ENCODE assay signal across 1 cellular context in the genomic region with DNA sequence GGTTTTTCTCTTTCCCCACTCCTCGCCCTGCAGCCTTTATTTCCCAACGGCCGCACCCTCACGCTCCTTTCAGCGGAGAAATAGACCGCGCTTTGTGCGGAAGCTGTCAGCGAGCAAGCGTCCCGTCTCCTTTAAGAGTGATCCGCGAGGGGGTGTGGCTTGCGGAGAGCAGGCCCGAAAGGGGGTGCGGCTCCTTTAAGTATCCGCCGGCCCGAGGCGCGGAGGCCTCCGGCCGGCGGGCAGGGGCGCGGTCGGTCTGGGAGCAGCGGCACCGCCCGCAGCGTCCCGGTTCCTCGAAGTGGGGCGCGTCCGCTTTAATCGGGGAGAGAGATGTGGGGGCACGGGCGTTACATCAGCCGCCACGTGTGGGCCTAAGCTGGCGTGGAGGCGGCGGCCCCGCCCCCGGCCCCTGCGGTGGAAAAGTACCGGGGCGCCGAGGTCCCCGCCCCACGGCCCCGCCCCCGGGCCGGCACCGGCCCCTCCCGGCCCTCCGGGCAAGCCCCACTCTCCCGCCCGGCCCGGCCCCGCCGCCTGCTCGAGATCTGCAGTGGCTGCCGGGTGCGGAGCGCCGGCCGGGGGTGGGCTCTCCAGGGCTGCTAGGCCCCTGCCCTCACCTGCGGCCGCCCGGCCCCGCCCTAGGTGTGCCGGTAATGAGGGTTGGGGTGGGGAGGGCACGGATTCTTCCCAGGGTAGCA.
A peak's percentile ranks its signal among the peaks of the same experiment; 100 is the strongest.
TF ChIP-seq lines count a peak whose summit lies in the region.

No MANE protein-coding gene starts in this region.

TF ChIP-seq in K562, 482 proteins besides CTCF, POLR2A, EP300 and RAD21 (continued from another document and continues in another):
- TF ChIP-seq, protein P1, sequence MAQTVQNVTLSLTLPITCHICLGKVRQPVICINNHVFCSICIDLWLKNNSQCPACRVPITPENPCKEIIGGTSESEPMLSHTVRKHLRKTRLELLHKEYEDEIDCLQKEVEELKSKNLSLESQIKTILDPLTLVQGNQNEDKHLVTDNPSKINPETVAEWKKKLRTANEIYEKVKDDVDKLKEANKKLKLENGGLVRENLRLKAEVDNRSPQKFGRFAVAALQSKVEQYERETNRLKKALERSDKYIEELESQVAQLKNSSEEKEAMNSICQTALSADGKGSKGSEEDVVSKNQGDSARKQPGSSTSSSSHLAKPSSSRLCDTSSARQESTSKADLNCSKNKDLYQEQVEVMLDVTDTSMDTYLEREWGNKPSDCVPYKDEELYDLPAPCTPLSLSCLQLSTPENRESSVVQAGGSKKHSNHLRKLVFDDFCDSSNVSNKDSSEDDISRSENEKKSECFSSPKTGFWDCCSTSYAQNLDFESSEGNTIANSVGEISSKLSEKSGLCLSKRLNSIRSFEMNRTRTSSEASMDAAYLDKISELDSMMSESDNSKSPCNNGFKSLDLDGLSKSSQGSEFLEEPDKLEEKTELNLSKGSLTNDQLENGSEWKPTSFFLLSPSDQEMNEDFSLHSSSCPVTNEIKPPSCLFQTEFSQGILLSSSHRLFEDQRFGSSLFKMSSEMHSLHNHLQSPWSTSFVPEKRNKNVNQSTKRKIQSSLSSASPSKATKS (CRISPR knock-in tag; IDR thresholded peaks at IDR 0.05) = no peak
- TF ChIP-seq ZNF263 (CRISPR knock-in tag; IDR thresholded peaks at IDR 0.05; ENCODE audit: borderline replicate concordance) (no peak), ZNF253 (CRISPR knock-in tag; conservative IDR thresholded peaks at IDR 0.05) (no peak), ZNF699 (CRISPR knock-in tag; IDR thresholded peaks at IDR 0.05; ENCODE audit: insufficient replicate concordance) (no peak), HSF4 (CRISPR knock-in tag; IDR thresholded peaks at IDR 0.05; ENCODE audit: borderline replicate concordance) (no peak), COPS2 (conservative IDR thresholded peaks at IDR 0.05) (no peak), POLR2AphosphoS2 (IDR thresholded peaks at IDR 0.05; ENCODE audit: low read length) (no peak), ZNF143 (CRISPR knock-in tag; IDR thresholded peaks at IDR 0.05) (no peak), SMAD1 (IDR thresholded peaks at IDR 0.05; ENCODE audit: low read depth, low read length, partially characterized antibody) (peak; percentile 19), SIRT6 (IDR thresholded peaks at IDR 0.05; ENCODE audit: low read depth, low read length) (no peak), HDAC1 (IDR thresholded peaks at IDR 0.05) (peak; percentile 11 to 76; a peak in 1 of 4 replicates), CEBPZ (IDR thresholded peaks at IDR 0.05; ENCODE audit: borderline replicate concordance, low read depth, low read length) (no peak), RAD51 (IDR thresholded peaks at IDR 0.05; ENCODE audit: borderline replicate concordance, low read depth) (no peak), ZSCAN32 (CRISPR knock-in tag; IDR thresholded peaks at IDR 0.05) (peak; percentile 83), BRF1 (IDR thresholded peaks at IDR 0.05; ENCODE audit: borderline replicate concordance, extremely low read depth, insufficient read length) (no peak), FOXA1 (IDR thresholded peaks at IDR 0.05; ENCODE audit: borderline replicate concordance) (no peak), HDAC2 (IDR thresholded peaks at IDR 0.05) (no peak; the same call in 1 of the 2 replicates), BRCA1 (IDR thresholded peaks at IDR 0.05) (no peak), BRCA1 (CRISPR knock-in tag; IDR thresholded peaks at IDR 0.05) (no peak), MYNN (IDR thresholded peaks at IDR 0.05) (no peak), MYNN (CRISPR knock-in tag; IDR thresholded peaks at IDR 0.05) (no peak), EWSR1 (IDR thresholded peaks at IDR 0.05; ENCODE audit: borderline replicate concordance, low read depth, partially characterized antibody) (no peak), MEF2D (tag; conservative IDR thresholded peaks at IDR 0.05; ENCODE audit: low read depth) (no peak), NKRF (IDR thresholded peaks at IDR 0.05; ENCODE audit: borderline replicate concordance) (peak; percentile 82; the same call in 1 of the 2 replicates), ZNF165 (CRISPR knock-in tag; IDR thresholded peaks at IDR 0.05; ENCODE audit: borderline replicate concordance) (no peak), IFI16 (CRISPR knock-in tag; IDR thresholded peaks at IDR 0.05) (no peak), SPI1 (IDR thresholded peaks at IDR 0.05; ENCODE audit: borderline replicate concordance, low read depth, low read length) (0 out of 2 replicates have a peak, but pooled peaks have one; percentile 24), WHSC1 (IDR thresholded peaks at IDR 0.05; ENCODE audit: low read length) (no peak), GATAD2A (IDR thresholded peaks at IDR 0.05) (no peak), NR2F6 (CRISPR knock-in tag; IDR thresholded peaks at IDR 0.05) (no peak), TOE1 (IDR thresholded peaks at IDR 0.05; ENCODE audit: borderline replicate concordance) (no peak; the same call in 1 of the 2 replicates), TOE1 (CRISPR knock-in tag; IDR thresholded peaks at IDR 0.05; ENCODE audit: borderline replicate concordance, low read depth) (no peak), ZNF384 (IDR thresholded peaks at IDR 0.05; ENCODE audit: low read depth, low read length) (no peak), ZKSCAN8 (CRISPR knock-in tag; IDR thresholded peaks at IDR 0.05) (no peak), RBFOX2 (IDR thresholded peaks at IDR 0.05; ENCODE audit: low read depth, low read length) (peak; percentile 67), HMG20B (CRISPR knock-in tag; IDR thresholded peaks at IDR 0.05) (no peak), XRCC4 (IDR thresholded peaks at IDR 0.05; ENCODE audit: extremely low read depth, insufficient read depth, insufficient read length) (no peak), ZNF77 (CRISPR knock-in tag; IDR thresholded peaks at IDR 0.05) (no peak), CCNT2 (IDR thresholded peaks at IDR 0.05; ENCODE audit: borderline replicate concordance, extremely low read depth, insufficient read length, low read depth, low read length) (peak; percentile 99)
- TF ChIP-seq, protein P2, sequence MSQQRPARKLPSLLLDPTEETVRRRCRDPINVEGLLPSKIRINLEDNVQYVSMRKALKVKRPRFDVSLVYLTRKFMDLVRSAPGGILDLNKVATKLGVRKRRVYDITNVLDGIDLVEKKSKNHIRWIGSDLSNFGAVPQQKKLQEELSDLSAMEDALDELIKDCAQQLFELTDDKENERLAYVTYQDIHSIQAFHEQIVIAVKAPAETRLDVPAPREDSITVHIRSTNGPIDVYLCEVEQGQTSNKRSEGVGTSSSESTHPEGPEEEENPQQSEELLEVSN (IDR thresholded peaks at IDR 0.05; ENCODE audit: borderline replicate concordance in 1 of 2, extremely low read depth in 1 of 2, insufficient read depth in 1 of 2, insufficient read length in 1 of 2, low read depth in 1 of 2, low read length in 1 of 2, poor library complexity in 1 of 2, severe bottlenecking in 1 of 2) = peak in 1 of 2 experiments; percentile 81
- TF ChIP-seq, protein P3, sequence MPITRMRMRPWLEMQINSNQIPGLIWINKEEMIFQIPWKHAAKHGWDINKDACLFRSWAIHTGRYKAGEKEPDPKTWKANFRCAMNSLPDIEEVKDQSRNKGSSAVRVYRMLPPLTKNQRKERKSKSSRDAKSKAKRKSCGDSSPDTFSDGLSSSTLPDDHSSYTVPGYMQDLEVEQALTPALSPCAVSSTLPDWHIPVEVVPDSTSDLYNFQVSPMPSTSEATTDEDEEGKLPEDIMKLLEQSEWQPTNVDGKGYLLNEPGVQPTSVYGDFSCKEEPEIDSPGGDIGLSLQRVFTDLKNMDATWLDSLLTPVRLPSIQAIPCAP (CRISPR knock-in tag; IDR thresholded peaks at IDR 0.05; ENCODE audit: borderline replicate concordance) = no peak
- TF ChIP-seq, protein P4, sequence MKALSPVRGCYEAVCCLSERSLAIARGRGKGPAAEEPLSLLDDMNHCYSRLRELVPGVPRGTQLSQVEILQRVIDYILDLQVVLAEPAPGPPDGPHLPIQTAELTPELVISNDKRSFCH (CRISPR knock-in tag; IDR thresholded peaks at IDR 0.05) = no peak
- TF ChIP-seq, protein P4 (tag; IDR thresholded peaks at IDR 0.05) = 0 out of 2 replicates have a peak, but pooled peaks have one; percentile 55
- TF ChIP-seq, protein P5, sequence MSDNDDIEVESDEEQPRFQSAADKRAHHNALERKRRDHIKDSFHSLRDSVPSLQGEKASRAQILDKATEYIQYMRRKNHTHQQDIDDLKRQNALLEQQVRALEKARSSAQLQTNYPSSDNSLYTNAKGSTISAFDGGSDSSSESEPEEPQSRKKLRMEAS (CRISPR knock-in tag; IDR thresholded peaks at IDR 0.05) = no peak; the same call in 1 of the 2 replicates
- TF ChIP-seq, protein P6, sequence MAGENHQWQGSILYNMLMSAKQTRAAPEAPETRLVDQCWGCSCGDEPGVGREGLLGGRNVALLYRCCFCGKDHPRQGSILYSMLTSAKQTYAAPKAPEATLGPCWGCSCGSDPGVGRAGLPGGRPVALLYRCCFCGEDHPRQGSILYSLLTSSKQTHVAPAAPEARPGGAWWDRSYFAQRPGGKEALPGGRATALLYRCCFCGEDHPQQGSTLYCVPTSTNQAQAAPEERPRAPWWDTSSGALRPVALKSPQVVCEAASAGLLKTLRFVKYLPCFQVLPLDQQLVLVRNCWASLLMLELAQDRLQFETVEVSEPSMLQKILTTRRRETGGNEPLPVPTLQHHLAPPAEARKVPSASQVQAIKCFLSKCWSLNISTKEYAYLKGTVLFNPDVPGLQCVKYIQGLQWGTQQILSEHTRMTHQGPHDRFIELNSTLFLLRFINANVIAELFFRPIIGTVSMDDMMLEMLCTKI (IDR thresholded peaks at IDR 0.05; ENCODE audit: partially characterized antibody) = no peak
- TF ChIP-seq, protein P7, sequence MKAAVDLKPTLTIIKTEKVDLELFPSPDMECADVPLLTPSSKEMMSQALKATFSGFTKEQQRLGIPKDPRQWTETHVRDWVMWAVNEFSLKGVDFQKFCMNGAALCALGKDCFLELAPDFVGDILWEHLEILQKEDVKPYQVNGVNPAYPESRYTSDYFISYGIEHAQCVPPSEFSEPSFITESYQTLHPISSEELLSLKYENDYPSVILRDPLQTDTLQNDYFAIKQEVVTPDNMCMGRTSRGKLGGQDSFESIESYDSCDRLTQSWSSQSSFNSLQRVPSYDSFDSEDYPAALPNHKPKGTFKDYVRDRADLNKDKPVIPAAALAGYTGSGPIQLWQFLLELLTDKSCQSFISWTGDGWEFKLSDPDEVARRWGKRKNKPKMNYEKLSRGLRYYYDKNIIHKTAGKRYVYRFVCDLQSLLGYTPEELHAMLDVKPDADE (conservative IDR thresholded peaks at IDR 0.05; ENCODE audit: control insufficient read depth, low read depth, low read length) = peak; percentile 42
- TF ChIP-seq, protein P8, sequence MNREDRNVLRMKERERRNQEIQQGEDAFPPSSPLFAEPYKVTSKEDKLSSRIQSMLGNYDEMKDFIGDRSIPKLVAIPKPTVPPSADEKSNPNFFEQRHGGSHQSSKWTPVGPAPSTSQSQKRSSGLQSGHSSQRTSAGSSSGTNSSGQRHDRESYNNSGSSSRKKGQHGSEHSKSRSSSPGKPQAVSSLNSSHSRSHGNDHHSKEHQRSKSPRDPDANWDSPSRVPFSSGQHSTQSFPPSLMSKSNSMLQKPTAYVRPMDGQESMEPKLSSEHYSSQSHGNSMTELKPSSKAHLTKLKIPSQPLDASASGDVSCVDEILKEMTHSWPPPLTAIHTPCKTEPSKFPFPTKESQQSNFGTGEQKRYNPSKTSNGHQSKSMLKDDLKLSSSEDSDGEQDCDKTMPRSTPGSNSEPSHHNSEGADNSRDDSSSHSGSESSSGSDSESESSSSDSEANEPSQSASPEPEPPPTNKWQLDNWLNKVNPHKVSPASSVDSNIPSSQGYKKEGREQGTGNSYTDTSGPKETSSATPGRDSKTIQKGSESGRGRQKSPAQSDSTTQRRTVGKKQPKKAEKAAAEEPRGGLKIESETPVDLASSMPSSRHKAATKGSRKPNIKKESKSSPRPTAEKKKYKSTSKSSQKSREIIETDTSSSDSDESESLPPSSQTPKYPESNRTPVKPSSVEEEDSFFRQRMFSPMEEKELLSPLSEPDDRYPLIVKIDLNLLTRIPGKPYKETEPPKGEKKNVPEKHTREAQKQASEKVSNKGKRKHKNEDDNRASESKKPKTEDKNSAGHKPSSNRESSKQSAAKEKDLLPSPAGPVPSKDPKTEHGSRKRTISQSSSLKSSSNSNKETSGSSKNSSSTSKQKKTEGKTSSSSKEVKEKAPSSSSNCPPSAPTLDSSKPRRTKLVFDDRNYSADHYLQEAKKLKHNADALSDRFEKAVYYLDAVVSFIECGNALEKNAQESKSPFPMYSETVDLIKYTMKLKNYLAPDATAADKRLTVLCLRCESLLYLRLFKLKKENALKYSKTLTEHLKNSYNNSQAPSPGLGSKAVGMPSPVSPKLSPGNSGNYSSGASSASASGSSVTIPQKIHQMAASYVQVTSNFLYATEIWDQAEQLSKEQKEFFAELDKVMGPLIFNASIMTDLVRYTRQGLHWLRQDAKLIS (CRISPR knock-in tag; IDR thresholded peaks at IDR 0.05) = no peak
